18 cellular contexts compared by ENCODE assay signal in the genomic region with DNA sequence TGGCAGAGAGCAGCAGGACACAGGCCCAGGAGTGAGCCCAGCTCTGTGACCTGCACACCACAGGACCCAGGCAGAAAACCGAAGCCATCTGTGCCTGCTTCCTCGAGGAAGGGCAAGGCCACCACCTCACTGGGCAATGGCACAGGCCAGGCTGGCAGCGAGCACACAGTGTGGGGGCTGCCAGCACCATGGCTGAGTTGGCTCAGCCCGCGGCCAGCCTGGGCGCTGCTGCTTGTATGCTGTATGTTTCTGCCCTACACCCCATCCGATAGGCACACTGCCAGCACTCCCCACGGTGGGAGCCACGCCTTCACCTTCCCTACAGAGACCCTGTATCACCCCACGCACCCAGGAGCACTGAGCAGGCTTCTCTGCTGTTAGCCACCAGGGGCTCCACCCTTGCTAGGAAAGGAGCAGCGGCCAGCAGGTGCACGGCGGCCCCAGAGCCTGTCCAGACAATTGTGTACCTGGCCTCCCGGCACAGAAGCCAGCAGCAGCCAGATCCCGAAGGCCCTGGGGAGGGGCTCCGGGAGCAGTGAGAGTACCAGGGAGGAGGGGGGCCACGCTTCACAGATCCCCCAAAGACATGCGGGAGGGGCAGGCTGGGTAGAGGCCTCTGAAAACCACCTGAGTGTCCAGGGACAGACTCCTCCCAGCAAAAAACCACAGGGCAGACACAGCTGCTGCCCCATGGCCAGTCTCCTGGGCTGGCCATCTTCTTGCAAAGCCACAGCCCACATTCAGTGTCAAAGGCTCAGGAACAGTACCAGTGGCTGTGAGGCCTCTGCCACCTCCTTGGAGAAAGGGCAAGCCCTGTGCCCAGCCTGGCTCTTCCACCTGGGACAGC. TPM values are rescaled to one million over a fixed set of nuclear protein-coding genes. Genes with fewer than 3 reads are reported as not detected.
DNase-seq lines count a peak whose midpoint lies in the region; ATAC-seq and TF ChIP-seq lines count a peak whose summit lies in the region.
"Had no signal": no experiment of that assay in that cellular context is flagged by ENCODE, and none has a peak within 500 bp of the region (broad histone marks: within the 10 kb centered on the region; RNA-seq: fewer than 3 reads in every experiment).

No MANE protein-coding gene starts in this region.

- peaks cover 5% of the 10 kb centered on the region for H3K36me3 Mint-ChIP-seq in activated CD4-positive, alpha-beta memory T cell treated with anti-CD3 and anti-CD28 coated beads for 36 hours

- POLR2A ChIA-PET in activated CD4-positive, alpha-beta memory T cell treated with anti-CD3 and anti-CD28 coated beads for 36 hours (lab: Charles Lee): no interaction called here

- H3K4me1 ChIP-seq in cardiac muscle cell (ENCODE audit: low read depth): peaks cover 3% of the 10 kb centered on the region

- no peaks in the 10 kb centered on the region for H3K27me3 Mint-ChIP-seq in activated CD4-positive, alpha-beta memory T cell treated with anti-CD3 and anti-CD28 coated beads for 36 hours

- no peak for ATAC-seq in GM19324 (IDR thresholded peaks at IDR 0.05; ENCODE audit: low FRiP score, unreplicated experiment)
- no peak for ATAC-seq in activated CD4-positive, CD25-positive, alpha-beta regulatory T cell treated with anti-CD3 and anti-CD28 coated beads, Interleukin-2, amount 50 U/mL, for 24 hours
- ATAC-seq: GM12878; SK-N-SH treated with all-trans-retinoic acid at 6 μM for 48 hours; stimulated activated effector memory CD8-positive, alpha-beta T cell treated with anti-CD3 and anti-CD28 coated beads, Interleukin-12 subunit alpha, Interleukin-12 subunit beta, amount 100 ng/mL, for 72 hours had no signal

- H3K4me3 ChIP-seq in cardiac muscle cell (no peak overlapping the region), retinal pigment epithelial cell (ENCODE audit: low read length) (no peak overlapping the region)
- H3K4me3 ChIP-seq: GM12878 had no signal

- H3K4me1 Mint-ChIP-seq in activated CD4-positive, alpha-beta memory T cell treated with anti-CD3 and anti-CD28 coated beads for 36 hours (ENCODE audit: low read depth): no peaks in the 10 kb centered on the region

- H3K4me3 Mint-ChIP-seq in activated CD4-positive, alpha-beta memory T cell treated with anti-CD3 and anti-CD28 coated beads for 36 hours: no peak overlapping the region
- H3K4me3 Mint-ChIP-seq: stimulated activated effector memory CD8-positive, alpha-beta T cell treated with anti-CD3 and anti-CD28 coated beads, Interleukin-12 subunit alpha, Interleukin-12 subunit beta, amount 100 ng/mL, for 72 hours had no signal

- no peak for TF ChIP-seq CTCF in cardiac muscle cell (IDR thresholded peaks at IDR 0.05; ENCODE audit: low read depth, low read length)
- TF ChIP-seq CTCF in retinal pigment epithelial cell (conservative IDR thresholded peaks at IDR 0.05; ENCODE audit: low read depth, low read length): peak; percentile 7

- H3K9me3 Mint-ChIP-seq in activated CD4-positive, alpha-beta memory T cell treated with anti-CD3 and anti-CD28 coated beads for 36 hours: no peaks in the 10 kb centered on the region
- H3K9me3 Mint-ChIP-seq: stimulated activated effector memory CD8-positive, alpha-beta T cell treated with anti-CD3 and anti-CD28 coated beads, Interleukin-12 subunit alpha, Interleukin-12 subunit beta, amount 100 ng/mL, for 72 hours had no signal

- H3K27ac Mint-ChIP-seq in activated CD4-positive, alpha-beta memory T cell treated with anti-CD3 and anti-CD28 coated beads for 36 hours: no peak overlapping the region
- H3K27ac Mint-ChIP-seq: stimulated activated effector memory CD8-positive, alpha-beta T cell treated with anti-CD3 and anti-CD28 coated beads, Interleukin-12 subunit alpha, Interleukin-12 subunit beta, amount 100 ng/mL, for 72 hours had no signal

- DNase-seq in DMS79 (lab: John Stamatoyannopoulos, UW): peak; percentile 76
- peak; percentile 87 for DNase-seq in NCI-H2196 (lab: John Stamatoyannopoulos, UW; ENCODE audit: unreplicated experiment)
- DNase-seq in cardiac muscle cell (ENCODE audit: low read depth in 1 of 2, low spot score in 1 of 2): no peak
- DNase-seq in retinal pigment epithelial cell (ENCODE audit: low read depth): no peak
- no peak for DNase-seq in activated CD4-positive, alpha-beta memory T cell treated with anti-CD3 and anti-CD28 coated beads for 36 hours
- DNase-seq in GOT3 (lab: John Stamatoyannopoulos, UW): no peak
- DNase-seq: activated naive CD4-positive, alpha-beta T cell treated with anti-CD3 and anti-CD28 coated beads, Interleukin-2, amount 50 U/mL, for 16 hours; BE2C; Karpas-422; mesenchymal stem cell; NCI-H1930; stimulated activated CD4-positive, alpha-beta T cell treated with anti-CD3 and anti-CD28 coated beads, Interleukin-2, amount 100 ng/mL, for 48 hours had no signal

- CTCF ChIA-PET in activated CD4-positive, alpha-beta memory T cell treated with anti-CD3 and anti-CD28 coated beads for 36 hours (lab: Charles Lee): interaction anchor here (0.8 kb wide), 1 partner anchor 14 kb away, joined by 3 read pairs; no protein-coding TSS in a partner anchor

- H3K36me3 ChIP-seq in cardiac muscle cell: peaks cover 13% of the 10 kb centered on the region

- H3K27me3 ChIP-seq in cardiac muscle cell: no peaks in the 10 kb centered on the region
- H3K27me3 ChIP-seq: BE2C had no signal

- no peaks in the 10 kb centered on the region for H3K9me3 ChIP-seq in cardiac muscle cell (ENCODE audit: low read depth)
- H3K9me3 ChIP-seq: BE2C had no signal

- intact Hi-C loops in activated CD4-positive, alpha-beta memory T cell treated with anti-CD3 and anti-CD28 coated beads for 36 hours (cut with micrococcal nuclease): no loop called here

- H3K27ac ChIP-seq in cardiac muscle cell: peak overlapping the region; percentile 34
- H3K27ac ChIP-seq: VCaP had no signal

RNA-seq across cellular contexts. Expression of a gene that starts 56.1 kb away (rescaled TPM):
- 46.9 and 54.1 TPM in 2 replicates for total RNA-seq in cardiac muscle cell
- 25.7 and 31.1 TPM in 2 replicates for polyA plus RNA-seq in cardiac muscle cell
- 10 to 100 TPM; 35.7 to 37.9 TPM for total RNA-seq in activated CD4-positive, alpha-beta memory T cell treated with anti-CD3 and anti-CD28 coated beads for 36 hours

Comparison
In these comparisons a context has a peak if more than half of its experiments do, and no peak if none do; other contexts are left out.
1. DNase-seq: peak in DMS79 (single experiment) and NCI-H2196 (single experiment); none in cardiac muscle cell (0 of 2), retinal pigment epithelial cell (single experiment), activated CD4-positive, alpha-beta memory T cell treated with anti-CD3 and anti-CD28 coated beads for 36 hours (single experiment) and GOT3 (single experiment).